Comparison of ENCODE assay signal across 10 cellular contexts in the genomic region with DNA sequence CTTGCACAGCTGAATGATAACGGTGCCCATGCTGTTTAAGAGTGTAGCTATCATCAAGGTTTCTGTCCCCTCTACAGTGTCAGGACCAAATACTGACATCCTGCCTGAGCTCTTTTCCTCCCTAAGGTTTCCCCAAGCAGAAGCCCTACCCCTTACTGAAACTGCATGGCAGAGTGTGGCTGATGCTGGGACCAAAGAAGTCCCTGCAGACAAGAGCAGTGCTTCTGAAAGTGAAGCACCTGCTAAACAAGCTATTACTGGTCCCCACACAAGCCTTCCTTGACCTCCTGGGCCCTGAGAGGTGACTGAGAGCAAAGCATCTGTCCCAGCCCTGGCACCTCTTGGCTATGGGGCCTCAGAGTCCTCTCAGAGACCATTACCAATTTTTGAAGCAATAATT. TPM values are rescaled to one million over a fixed set of nuclear protein-coding genes. Genes with fewer than 3 reads are reported as not detected.
DNase-seq lines count a peak whose midpoint lies in the region; ATAC-seq and TF ChIP-seq lines count a peak whose summit lies in the region.
"Had no signal": no experiment of that assay in that cellular context is flagged by ENCODE, and none has a peak within 500 bp of the region (broad histone marks: within the 10 kb centered on the region; RNA-seq: fewer than 3 reads in every experiment).

No MANE protein-coding gene starts in this region.

- TF ChIP-seq CTCF in GM12865 (IDR thresholded peaks at IDR 0.05; ENCODE audit: insufficient read depth, low read depth, low read length, missing control alignments) (no peak), ascending aorta (IDR thresholded peaks at IDR 0.05) (no peak)

- no peaks in the 10 kb centered on the region for H3K27me3 ChIP-seq in ascending aorta

- H3K27ac ChIP-seq in ascending aorta = no peak overlapping the region

- intact Hi-C loops in ascending aorta (cut with DNase I) = no loop called here

- H3K4me3 ChIP-seq in GM12865 (ENCODE audit: low read depth, low read length) (no peak overlapping the region), ascending aorta (no peak overlapping the region)

- no peaks in the 10 kb centered on the region for H3K9me3 ChIP-seq in ascending aorta

- no peaks in the 10 kb centered on the region for H3K4me1 ChIP-seq in ascending aorta

- peak; percentile 77 for DNase-seq in GM12865 (ENCODE audit: low read depth)
- DNase-seq in ascending aorta (ENCODE audit: low spot score in 2 of 2) = no peak
- no peak for DNase-seq in OCI-M1 (lab: John Stamatoyannopoulos, UW)
- DNase-seq in activated CD4-positive, CD25-positive, alpha-beta regulatory T cell treated with anti-CD3 and anti-CD28 coated beads, Interleukin-2, amount 50 U/mL, for 72 hours = no peak
- no peak for DNase-seq in activated naive CD4-positive, alpha-beta T cell treated with Interleukin-2 at 50 U/mL for 16 hours
- DNase-seq: activated CD8-positive, alpha-beta memory T cell treated with anti-CD3 and anti-CD28 coated beads, Interleukin-2, amount 50 U/mL, for 4 hours; DMS53 had no signal

- H3K36me3 ChIP-seq in ascending aorta = no peaks in the 10 kb centered on the region

- ATAC-seq in GM19452 (IDR thresholded peaks at IDR 0.05; ENCODE audit: unreplicated experiment) (peak; percentile 16), HG02798 (IDR thresholded peaks at IDR 0.05; ENCODE audit: poor library complexity, unreplicated experiment) (peak; percentile 59), HG03460 (IDR thresholded peaks at IDR 0.05; ENCODE audit: unreplicated experiment) (peak; percentile 32)

RNA-seq across cellular contexts. Expression of gene CFAP90, which starts 56.1 kb away (rescaled TPM):
- not detected for total RNA-seq in ascending aorta
